In the genomic region with DNA sequence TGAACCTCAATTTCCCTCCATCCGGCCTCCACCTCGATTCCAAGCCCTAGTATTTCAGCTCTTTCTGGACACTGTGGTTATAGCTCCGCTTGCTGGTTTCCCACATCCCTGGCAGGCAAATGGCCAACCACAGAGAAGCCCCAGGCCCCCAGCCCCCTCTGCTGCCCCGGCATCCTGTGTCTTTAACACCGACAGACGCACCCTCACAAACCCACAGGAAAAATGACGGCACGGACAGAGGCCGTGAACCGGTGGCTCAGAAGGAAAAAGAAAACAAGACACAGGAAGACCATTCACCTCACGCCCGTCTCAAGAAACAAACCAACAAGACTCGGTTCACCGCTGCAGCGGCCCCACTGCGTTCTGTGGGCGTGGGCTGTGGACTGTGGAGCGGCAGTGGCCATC, we compare ENCODE assay signal across 14 cellular contexts. TPM values are rescaled to one million over a fixed set of nuclear protein-coding genes. Genes with fewer than 3 reads are reported as not detected.
DNase-seq lines count a peak whose midpoint lies in the region; ATAC-seq, FAIRE-seq and TF ChIP-seq lines count a peak whose summit lies in the region.
"Had no signal": no experiment of that assay in that cellular context is flagged by ENCODE, and none has a peak within 500 bp of the region (broad histone marks: within the 10 kb centered on the region; RNA-seq: fewer than 3 reads in every experiment).

No MANE protein-coding gene starts in this region.

- H3K9me3 Mint-ChIP-seq in T-helper 1 cell treated with Interleukin-12 subunit alpha and Interleukin-12 subunit beta and Interleukin-4 antibody, amounts not matched to agents 30 μg/mL and 1 μg/mL, for 36 hours: no peaks in the 10 kb centered on the region

- peak overlapping the region; percentile 73 for H3K27ac Mint-ChIP-seq in T-helper 1 cell treated with Interleukin-12 subunit alpha and Interleukin-12 subunit beta and Interleukin-4 antibody, amounts not matched to agents 30 μg/mL and 1 μg/mL, for 36 hours

- H3K27me3 ChIP-seq in small intestine (ENCODE audit: control insufficient read depth in 2 of 2, insufficient read depth in 2 of 2, low read length in 2 of 2): no peaks in the 10 kb centered on the region

- H3K4me1 ChIP-seq in small intestine (ENCODE audit: control insufficient read depth in 2 of 2, insufficient read depth in 1 of 2, low read depth in 1 of 2, low read length in 1 of 2): peaks cover 2 to 11% of the 10 kb centered on the region in 2 donors
- H3K4me1 ChIP-seq: parathyroid adenoma had no signal

- H3K27me3 Mint-ChIP-seq in T-helper 1 cell treated with Interleukin-12 subunit alpha and Interleukin-12 subunit beta and Interleukin-4 antibody, amounts not matched to agents 30 μg/mL and 1 μg/mL, for 36 hours (ENCODE audit: low read depth): peaks cover 4% of the 10 kb centered on the region

- no peak for FAIRE-seq in small intestine (lab: Jason Lieb, UNC)

- peaks cover 27% of the 10 kb centered on the region for H3K4me1 Mint-ChIP-seq in T-helper 1 cell treated with Interleukin-12 subunit alpha and Interleukin-12 subunit beta and Interleukin-4 antibody, amounts not matched to agents 30 μg/mL and 1 μg/mL, for 36 hours (ENCODE audit: low read depth)

- H3K36me3 ChIP-seq in small intestine (ENCODE audit: control insufficient read depth in 2 of 2, insufficient read depth in 2 of 2, low read length in 2 of 2): no peaks in the 10 kb centered on the region

- in situ Hi-C loops in GM13977 (cut with MboI; ENCODE audit: low pct_unique_long_range_greater_than_20kb, low sequenced_read_pairs, unreplicated experiment): no loop called here

- H3K27ac ChIP-seq in small intestine (ENCODE audit: low read depth in 1 of 2, low read length in 1 of 2): peak overlapping the region; percentile 28 to 66
- H3K27ac ChIP-seq: parathyroid adenoma had no signal

- no peak overlapping the region for H3K4me3 ChIP-seq in small intestine (ENCODE audit: low read depth in 1 of 2, low read length in 2 of 2)

- peak overlapping the region; percentile 64 for H3K4me3 Mint-ChIP-seq in T-helper 1 cell treated with Interleukin-12 subunit alpha and Interleukin-12 subunit beta and Interleukin-4 antibody, amounts not matched to agents 30 μg/mL and 1 μg/mL, for 36 hours

- ATAC-seq in GM21529 (IDR thresholded peaks at IDR 0.05; ENCODE audit: unreplicated experiment) (no peak), HG03354 (IDR thresholded peaks at IDR 0.05; ENCODE audit: poor library complexity, severe bottlenecking, unreplicated experiment) (no peak)
- ATAC-seq: esophagus mucosa had no signal

- WGBS in small intestine, 3 donors: 51 to 73% (median 55%) methylated on average over 18 of the region's 18 CpGs

- H3K9me3 ChIP-seq in small intestine (ENCODE audit: control insufficient read depth, low read depth): no peaks in the 10 kb centered on the region

- peaks cover 7% of the 10 kb centered on the region for H3K36me3 Mint-ChIP-seq in T-helper 1 cell treated with Interleukin-12 subunit alpha and Interleukin-12 subunit beta and Interleukin-4 antibody, amounts not matched to agents 30 μg/mL and 1 μg/mL, for 36 hours (ENCODE audit: low read depth)

- peak; percentile 14 for TF ChIP-seq CTCF in GM13977 (IDR thresholded peaks at IDR 0.05; ENCODE audit: extremely low read depth, insufficient read depth, missing control alignments)

- no peak for DNase-seq in GM13977 (ENCODE audit: low spot score)
- DNase-seq in dermis blood vessel endothelial cell: peak; percentile 64
- DNase-seq in small intestine: peak; percentile 28
- DNase-seq in D341Med (ENCODE audit: low spot score): no peak
- DNase-seq: GOT3; NCI-H1092; NCI-H774; stimulated activated CD4-positive, alpha-beta T cell treated with anti-CD3 and anti-CD28 coated beads, Interleukin-4, amount 100 ng/mL, for 24 hours had no signal

RNA-seq across cellular contexts. Expression of gene CLIC3, which starts 1.5 kb away (rescaled TPM):
- total RNA-seq in dermis blood vessel endothelial cell: 0.09 TPM in 1 of 2 replicates, not detected in the other
- polyA plus RNA-seq in small intestine: 1 to 10 TPM in 2 of 3 donors, not detected in 1; 1.4 to 6.2 TPM

RNA-seq across cellular contexts. Expression of gene PAXX, which starts 5.6 kb away (rescaled TPM):
- total RNA-seq in dermis blood vessel endothelial cell: 13.5 and 17.9 TPM in 2 replicates
- 10 to 100 TPM; 75.5 to 85.9 (median 75.6) TPM for polyA plus RNA-seq in small intestine

RNA-seq across cellular contexts. Expression of gene LCNL1, which starts 15.0 kb away (rescaled TPM):
- total RNA-seq in dermis blood vessel endothelial cell: not detected in 2 replicates
- polyA plus RNA-seq in small intestine: under 1 TPM in 1 of 3 donors, not detected in 2; 0.16 TPM
- total RNA-seq: Daoy had no signal

RNA-seq across cellular contexts. Expression of gene PTGDS, which starts 20.5 kb away (rescaled TPM):
- total RNA-seq in dermis blood vessel endothelial cell: 0.17 and 0.60 TPM in 2 replicates
- 10 to 100 TPM in 2 of 3 donors, 1 to 10 TPM in 1; 2.0 to 38.0 (median 36.7) TPM for polyA plus RNA-seq in small intestine
- total RNA-seq: Daoy had no signal

RNA-seq across cellular contexts. Expression of gene ABCA2, which starts 30.2 kb away (rescaled TPM):
- 8.5 and 13.3 TPM in 2 replicates for total RNA-seq in dermis blood vessel endothelial cell
- 10 to 100 TPM in 1 of 3 donors, 1 to 10 TPM in 2; 3.4 to 11.2 (median 6.5) TPM for polyA plus RNA-seq in small intestine

Comparison
In these comparisons a context has a peak if more than half of its experiments do, and no peak if none do; other contexts are left out.
1. DNase-seq: peak in dermis blood vessel endothelial cell (single experiment) and small intestine (single experiment); none in GM13977 (single experiment) and D341Med (single experiment).